In the genomic region with DNA sequence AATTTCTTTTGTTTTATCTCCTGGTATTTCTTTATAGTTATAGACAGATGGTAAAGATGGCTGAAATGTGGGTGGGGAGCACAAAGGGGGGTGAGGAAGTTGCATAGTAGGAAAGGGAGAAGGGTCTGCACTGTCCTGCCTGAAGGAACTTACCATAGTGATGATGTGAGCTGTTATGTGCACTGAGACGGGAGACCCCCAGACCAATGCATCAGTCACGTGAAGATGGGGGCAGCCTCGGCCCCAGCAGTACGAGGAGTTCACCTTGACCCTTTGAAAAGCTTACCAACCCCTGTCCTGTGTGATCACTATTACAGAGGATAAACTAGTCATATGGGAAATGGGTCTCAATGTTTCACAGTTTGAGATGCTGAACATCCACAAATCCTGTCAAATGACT, we compare ENCODE assay signal across 5 cellular contexts.
"Had no signal": no experiment of that assay in that cellular context is flagged by ENCODE, and none has a peak within 500 bp of the region (broad histone marks: within the 10 kb centered on the region; RNA-seq: fewer than 3 reads in every experiment).

No MANE protein-coding gene starts in this region.

- H3K9me2 ChIP-seq: SK-N-SH had no signal

- H3K4me2 ChIP-seq: SK-N-SH had no signal

- H3K9me3 ChIP-seq: SK-N-SH had no signal

- H3K9ac ChIP-seq: SK-N-SH had no signal

- DNase-seq: NCI-H1417 treated with DMSO at 0.1 percent for 48 hours; NCI-H187; NCI-H446 treated with DMSO at 0.1 percent for 48 hours; NK-92 treated with Interleukin-12 subunit alpha and Interleukin-12 subunit beta, amount 100 ng/mL, for 24 hours had no signal
